24 cellular contexts compared by ENCODE assay signal in genomic region chr5:87303324-87303723, GRCh38.
"Had no signal": no experiment of that assay in that cellular context is flagged by ENCODE, and none has a peak within 500 bp of the region (broad histone marks: within the 10 kb centered on the region; RNA-seq: fewer than 3 reads in every experiment).

No MANE protein-coding gene starts in this region.

- H3K4me3 ChIP-seq: MG63, Peyer's patch, SJCRH30 had no signal

- ATAC-seq: activated CD4-positive, alpha-beta T cell treated with anti-CD3 and anti-CD28 coated beads for 36 hours had no signal

- H3K27ac ChIP-seq: Peyer's patch, RWPE1, SJCRH30, VCaP had no signal

- H3K9me2 ChIP-seq: SK-N-SH had no signal

- H3K27me3 ChIP-seq: MG63, Peyer's patch, SJCRH30 had no signal

- H3K4me3 Mint-ChIP-seq: activated CD4-positive, alpha-beta memory T cell treated with anti-CD3 and anti-CD28 coated beads, Interleukin-2, amount 10 ng/mL, durations not matched to agents 7 days and 5 days; activated CD4-positive, alpha-beta T cell treated with anti-CD3 and anti-CD28 coated beads for 36 hours; activated naive CD8-positive, alpha-beta T cell treated with anti-CD3 and anti-CD28 coated beads for 36 hours; activated T-helper 1 cell treated with anti-CD3 and anti-CD28 coated beads, Interleukin-12 subunit alpha, Interleukin-12 subunit beta, Interleukin-2, Interleukin-4 antibody, amounts not matched to agents 30 ng/mL and 10 ng/mL and 1 ng/mL, durations not matched to agents 14 hours and 24 hours and 36 hours had no signal

- H3K9me3 ChIP-seq: Peyer's patch, SJCRH30, SK-N-SH had no signal

- H3K27me3 Mint-ChIP-seq: activated CD4-positive, alpha-beta memory T cell treated with anti-CD3 and anti-CD28 coated beads, Interleukin-2, amount 10 ng/mL, durations not matched to agents 7 days and 5 days; activated CD4-positive, alpha-beta T cell treated with anti-CD3 and anti-CD28 coated beads for 36 hours; activated naive CD8-positive, alpha-beta T cell treated with anti-CD3 and anti-CD28 coated beads for 36 hours had no signal

- DNase-seq: activated CD4-positive, alpha-beta memory T cell treated with anti-CD3 and anti-CD28 coated beads, Interleukin-2, amount 10 ng/mL, durations not matched to agents 7 days and 5 days; activated CD4-positive, alpha-beta T cell treated with anti-CD3 and anti-CD28 coated beads for 36 hours; activated CD4-positive, alpha-beta T cell treated with anti-CD3 and anti-CD28 coated beads, Interleukin-2, amount 50 U/mL, for 1 hour; activated effector memory CD4-positive, alpha-beta T cell treated with anti-CD3 and anti-CD28 coated beads, Interleukin-2, amount 50 U/mL, for 16 hours; activated naive CD4-positive, alpha-beta T cell treated with Interleukin-2 at 50 U/mL for 16 hours; activated naive CD8-positive, alpha-beta T cell treated with anti-CD3 and anti-CD28 coated beads for 36 hours; MG63; MV-4-11; NCI-H1092 treated with DMSO at 0.1 percent for 48 hours; NCI-H1417 treated with DMSO at 0.1 percent for 48 hours; NCI-H1694; NCI-H2029 treated with DMSO at 0.1 percent for 48 hours; NCI-H510A treated with DMSO at 0.1 percent for 48 hours; NCI-H69; NK-92 treated with Interleukin-12 subunit alpha and Interleukin-12 subunit beta, amount 100 ng/mL, for 24 hours; OCI-M1; Peyer's patch; Right ventricle myocardium superior; SJCRH30; SK-N-SH; T-helper 1 cell had no signal

- H3K27ac Mint-ChIP-seq: activated CD4-positive, alpha-beta memory T cell treated with anti-CD3 and anti-CD28 coated beads, Interleukin-2, amount 10 ng/mL, durations not matched to agents 7 days and 5 days; activated CD4-positive, alpha-beta T cell treated with anti-CD3 and anti-CD28 coated beads for 36 hours; activated naive CD8-positive, alpha-beta T cell treated with anti-CD3 and anti-CD28 coated beads for 36 hours; activated T-helper 1 cell treated with anti-CD3 and anti-CD28 coated beads, Interleukin-12 subunit alpha, Interleukin-12 subunit beta, Interleukin-2, Interleukin-4 antibody, amounts not matched to agents 30 ng/mL and 10 ng/mL and 1 ng/mL, durations not matched to agents 14 hours and 24 hours and 36 hours had no signal

- H3K4me2 ChIP-seq: SK-N-SH had no signal
